In genomic region chr16:67917140-67917851, GRCh38 we compare ENCODE assay signal across 9 cellular contexts. TPM values are rescaled to one million over a fixed set of nuclear protein-coding genes. Genes with fewer than 3 reads are reported as not detected.
DNase-seq lines count a peak whose midpoint lies in the region; ATAC-seq and TF ChIP-seq lines count a peak whose summit lies in the region.
"Had no signal": no experiment of that assay in that cellular context is flagged by ENCODE, and none has a peak within 500 bp of the region (broad histone marks: within the 10 kb centered on the region; RNA-seq: fewer than 3 reads in every experiment).

No MANE protein-coding gene starts in this region.

- CTCF ChIA-PET in activated naive CD4-positive, alpha-beta T cell treated with anti-CD3 and anti-CD28 coated beads for 36 hours (lab: Charles Lee) = interaction anchor here (1.0 to 4.7 kb wide), 3 partner anchors 32 to 246 kb away, joined by 3 to 25 read pairs (median 3); partner anchors contain the start of gene NRN1L
- CTCF ChIA-PET in CD8-positive, alpha-beta T cell (lab: Charles Lee) = interaction anchor here (0.5 to 1.2 kb wide), 2 partner anchors 33 to 1420 kb away, joined by 3 to 5 read pairs; partner anchors contain the start of gene NRN1L

- no peak for TF ChIP-seq POLR2A in adrenal gland (IDR thresholded peaks at IDR 0.05)

- H3K4me1 ChIP-seq in adrenal gland (replicated peaks in 1 of 2) (peaks cover 9 to 15% of the 10 kb centered on the region in 2 donors), left lung (peaks cover 6 to 20% of the 10 kb centered on the region in 2 donors), thymus (ENCODE audit: control insufficient read depth, insufficient read depth, low read length) (peaks cover 2% of the 10 kb centered on the region)
- H3K4me1 ChIP-seq in CD8-positive, alpha-beta T cell (ENCODE audit: insufficient read depth, low read length) = no peaks in the 10 kb centered on the region

- H3K9me3 ChIP-seq in adrenal gland (replicated peaks in 1 of 3) (no peaks in the 10 kb centered on the region), left lung (no peaks in the 10 kb centered on the region), thymus (ENCODE audit: control insufficient read depth) (no peaks in the 10 kb centered on the region)
- no peaks in the 10 kb centered on the region for H3K9me3 ChIP-seq in CD8-positive, alpha-beta T cell (ENCODE audit: low read length)

- H3K27me3 ChIP-seq in adrenal gland (no peaks in the 10 kb centered on the region), left lung (no peaks in the 10 kb centered on the region), thymus (ENCODE audit: control insufficient read depth, insufficient read depth) (no peaks in the 10 kb centered on the region)
- H3K27me3 ChIP-seq in CD8-positive, alpha-beta T cell (ENCODE audit: insufficient read depth, low read length) = no peaks in the 10 kb centered on the region

- no peaks in the 10 kb centered on the region for H3K27me3 Mint-ChIP-seq in activated naive CD4-positive, alpha-beta T cell treated with anti-CD3 and anti-CD28 coated beads for 36 hours (ENCODE audit: low read depth)
- H3K27me3 Mint-ChIP-seq in CD8-positive, alpha-beta T cell (ENCODE audit: low read depth) = no peaks in the 10 kb centered on the region

- intact Hi-C loops in activated naive CD4-positive, alpha-beta T cell treated with anti-CD3 and anti-CD28 coated beads for 36 hours (cut with micrococcal nuclease) = loop anchor here (5.0 kb wide), 1 partner anchor 355 kb away; the partner anchor contains the start of gene CTCF
- intact Hi-C loops in adrenal gland (cut with DNase I) (no loop called here), left lung (cut with DNase I) (no loop called here)
- intact Hi-C loops in CD8-positive, alpha-beta T cell (cut with DNase I, micrococcal nuclease) = no loop called here

- ATAC-seq in left lung = peak; percentile 68
- ATAC-seq in CD8-positive, alpha-beta T cell = no peak

- no peak overlapping the region for H3K4me3 Mint-ChIP-seq in activated naive CD4-positive, alpha-beta T cell treated with anti-CD3 and anti-CD28 coated beads for 36 hours
- no peak overlapping the region for H3K4me3 Mint-ChIP-seq in CD8-positive, alpha-beta T cell

- peaks cover 36% of the 10 kb centered on the region for H3K4me1 Mint-ChIP-seq in activated naive CD4-positive, alpha-beta T cell treated with anti-CD3 and anti-CD28 coated beads for 36 hours (ENCODE audit: low read depth)
- peaks cover 30% of the 10 kb centered on the region for H3K4me1 Mint-ChIP-seq in CD8-positive, alpha-beta T cell (ENCODE audit: low read depth)

- H3K27ac Mint-ChIP-seq in activated naive CD4-positive, alpha-beta T cell treated with anti-CD3 and anti-CD28 coated beads for 36 hours = peak overlapping the region; percentile 89
- H3K27ac Mint-ChIP-seq in CD8-positive, alpha-beta T cell = no peak overlapping the region

- no peaks in the 10 kb centered on the region for H3K36me3 ChIP-seq in adrenal gland (replicated peaks in 1 of 2)
- H3K36me3 ChIP-seq in left lung = peaks cover 0 to 12% of the 10 kb centered on the region in 2 donors
- peaks cover 23% of the 10 kb centered on the region for H3K36me3 ChIP-seq in thymus (ENCODE audit: control insufficient read depth, insufficient read depth)
- no peaks in the 10 kb centered on the region for H3K36me3 ChIP-seq in CD8-positive, alpha-beta T cell (ENCODE audit: insufficient read depth, low read length)

- 52 to 71% (median 58%) methylated on average over 4 to 6 of the region's 6 CpGs for WGBS in adrenal gland, 4 donors
- WGBS in thymus = 94% methylated on average over 6 of the region's 6 CpGs

- TF ChIP-seq CTCF in adrenal gland (IDR thresholded peaks at IDR 0.05) = no peak
- no peak for TF ChIP-seq CTCF in left lung (IDR thresholded peaks at IDR 0.05)
- no peak for TF ChIP-seq CTCF in CD8-positive, alpha-beta T cell (IDR thresholded peaks at IDR 0.05)

- H3K9me3 Mint-ChIP-seq in activated naive CD4-positive, alpha-beta T cell treated with anti-CD3 and anti-CD28 coated beads for 36 hours = no peaks in the 10 kb centered on the region
- no peaks in the 10 kb centered on the region for H3K9me3 Mint-ChIP-seq in CD8-positive, alpha-beta T cell

- H3K36me3 Mint-ChIP-seq in activated naive CD4-positive, alpha-beta T cell treated with anti-CD3 and anti-CD28 coated beads for 36 hours (ENCODE audit: low read depth) = peaks cover 2% of the 10 kb centered on the region
- H3K36me3 Mint-ChIP-seq in CD8-positive, alpha-beta T cell = peaks cover 59% of the 10 kb centered on the region

- H3K27ac ChIP-seq in adrenal gland (peak overlapping the region in 4 of 5 donors; percentile 33 to 85 (median 78)), left lung (peak overlapping the region in 1 of 2 donors; percentile 2), thymus (ENCODE audit: low read depth) (peak overlapping the region; percentile 66)
- H3K27ac ChIP-seq in CD8-positive, alpha-beta T cell (ENCODE audit: low read depth, low read length) = no peak overlapping the region

- no peak for DNase-seq in activated naive CD4-positive, alpha-beta T cell treated with anti-CD3 and anti-CD28 coated beads for 36 hours
- no peak for DNase-seq in activated naive CD4-positive, alpha-beta T cell (lab: John Stamatoyannopoulos, UW)
- DNase-seq in adrenal gland (peak in 3 of 7 donors; percentile 44 to 55 (median 54)), left lung (no peak), mesenteric fat pad (ENCODE audit: low spot score) (no peak)
- DNase-seq in stimulated activated CD4-positive, alpha-beta T cell treated with anti-CD3 and anti-CD28 coated beads, Interleukin-4, amount 100 ng/mL, for 24 hours = no peak
- no peak for DNase-seq in CD8-positive, alpha-beta T cell
- DNase-seq: COR-L47 had no signal

- H3K4me3 ChIP-seq in adrenal gland (no peak overlapping the region), left lung (no peak overlapping the region), thymus (ENCODE audit: low read length) (no peak overlapping the region)
- H3K4me3 ChIP-seq in CD8-positive, alpha-beta T cell (ENCODE audit: low read depth, low read length) = no peak overlapping the region

- POLR2A ChIA-PET in CD8-positive, alpha-beta T cell (lab: Charles Lee) = no interaction called here

RNA-seq across cellular contexts. Expression of gene CTRL, which starts 14.4 kb away (rescaled TPM):
- total RNA-seq in activated naive CD4-positive, alpha-beta T cell treated with anti-CD3 and anti-CD28 coated beads for 36 hours = 1 to 10 TPM; 1.5 to 1.8 TPM
- total RNA-seq in adrenal gland (1 to 10 TPM in 4 of 8 donors, under 1 TPM in 3, not detected in 1; 0.26 to 2.2 (median 1.2) TPM), left lung (under 1 TPM in 1 of 2 donors, not detected in 1; 0.50 TPM), mesenteric fat pad (1.3 TPM)
- polyA plus RNA-seq in adrenal gland (1 to 10 TPM in 2 of 3 donors, under 1 TPM in 1; 0.09 to 4.6 (median 3.2) TPM), thymus (6.4 TPM)
- total RNA-seq in CD8-positive, alpha-beta T cell = 10 to 100 TPM; 16.6 to 18.6 TPM

RNA-seq across cellular contexts. Expression of gene PSMB10, which starts 19.4 kb away (rescaled TPM):
- 100 to 1,000 TPM; 138 to 147 TPM for total RNA-seq in activated naive CD4-positive, alpha-beta T cell treated with anti-CD3 and anti-CD28 coated beads for 36 hours
- total RNA-seq in adrenal gland (10 to 100 TPM; 42.0 to 71.9 (median 59.1) TPM), left lung (10 to 100 TPM; 59.7 to 76.8 TPM), mesenteric fat pad (53.8 TPM)
- polyA plus RNA-seq in adrenal gland (100 to 1,000 TPM in 2 of 3 donors, 10 to 100 TPM in 1; 12.6 to 315 (median 305) TPM), thymus (109 TPM)
- 10 to 100 TPM; 82.0 to 83.9 TPM for total RNA-seq in CD8-positive, alpha-beta T cell

RNA-seq across cellular contexts. Expression of gene PSKH1, which starts 24.2 kb away (rescaled TPM):
- 1 to 10 TPM; 7.1 to 8.0 TPM for total RNA-seq in activated naive CD4-positive, alpha-beta T cell treated with anti-CD3 and anti-CD28 coated beads for 36 hours
- total RNA-seq in adrenal gland (10 to 100 TPM; 19.9 to 43.7 (median 29.1) TPM), left lung (10 to 100 TPM; 25.4 to 29.6 TPM), mesenteric fat pad (28.6 TPM)
- polyA plus RNA-seq in adrenal gland (10 to 100 TPM in 2 of 3 donors, 1 to 10 TPM in 1; 9.5 to 18.2 (median 15.4) TPM), thymus (12.6 TPM)
- total RNA-seq in CD8-positive, alpha-beta T cell = 10 to 100 TPM; 13.3 to 13.4 TPM

RNA-seq across cellular contexts. Expression of gene LCAT, which starts 26.6 kb away (rescaled TPM):
- 10 to 100 TPM in 1 of 2 experiments, 1 to 10 TPM in 1; 9.1 to 10.0 TPM for total RNA-seq in activated naive CD4-positive, alpha-beta T cell treated with anti-CD3 and anti-CD28 coated beads for 36 hours
- total RNA-seq in adrenal gland = 10 to 100 TPM in 4 of 8 donors, 1 to 10 TPM in 4; 4.1 to 27.6 (median 12.6) TPM
- polyA plus RNA-seq in adrenal gland = 100 to 1,000 TPM in 1 of 3 donors, 10 to 100 TPM in 1, 1 to 10 TPM in 1; 3.0 to 240 (median 91.1) TPM
- 10 to 100 TPM; 27.5 to 37.2 TPM for total RNA-seq in left lung
- 51.9 TPM for polyA plus RNA-seq in thymus
- total RNA-seq in mesenteric fat pad = 32.1 TPM
- 1 to 10 TPM; 3.3 to 5.8 TPM for total RNA-seq in CD8-positive, alpha-beta T cell

RNA-seq across cellular contexts. Expression of gene NRN1L, which starts 32.6 kb away (rescaled TPM):
- total RNA-seq in activated naive CD4-positive, alpha-beta T cell treated with anti-CD3 and anti-CD28 coated beads for 36 hours = not detected
- total RNA-seq in adrenal gland (1 to 10 TPM in 2 of 8 donors, under 1 TPM in 4, not detected in 2; 0.72 to 2.1 (median 0.90) TPM), left lung (1 to 10 TPM in 1 of 2 donors, not detected in 1; 1.7 TPM), mesenteric fat pad (not detected)
- polyA plus RNA-seq in adrenal gland (1 to 10 TPM in 2 of 3 donors, under 1 TPM in 1; 0.99 to 6.8 (median 2.5) TPM), thymus (5.6 TPM)
- total RNA-seq in CD8-positive, alpha-beta T cell = 1 to 10 TPM in 1 of 2 experiments, under 1 TPM in 1; 0.90 to 1.4 TPM
